ENCODE assay signal across 1 cellular context in the genomic region with DNA sequence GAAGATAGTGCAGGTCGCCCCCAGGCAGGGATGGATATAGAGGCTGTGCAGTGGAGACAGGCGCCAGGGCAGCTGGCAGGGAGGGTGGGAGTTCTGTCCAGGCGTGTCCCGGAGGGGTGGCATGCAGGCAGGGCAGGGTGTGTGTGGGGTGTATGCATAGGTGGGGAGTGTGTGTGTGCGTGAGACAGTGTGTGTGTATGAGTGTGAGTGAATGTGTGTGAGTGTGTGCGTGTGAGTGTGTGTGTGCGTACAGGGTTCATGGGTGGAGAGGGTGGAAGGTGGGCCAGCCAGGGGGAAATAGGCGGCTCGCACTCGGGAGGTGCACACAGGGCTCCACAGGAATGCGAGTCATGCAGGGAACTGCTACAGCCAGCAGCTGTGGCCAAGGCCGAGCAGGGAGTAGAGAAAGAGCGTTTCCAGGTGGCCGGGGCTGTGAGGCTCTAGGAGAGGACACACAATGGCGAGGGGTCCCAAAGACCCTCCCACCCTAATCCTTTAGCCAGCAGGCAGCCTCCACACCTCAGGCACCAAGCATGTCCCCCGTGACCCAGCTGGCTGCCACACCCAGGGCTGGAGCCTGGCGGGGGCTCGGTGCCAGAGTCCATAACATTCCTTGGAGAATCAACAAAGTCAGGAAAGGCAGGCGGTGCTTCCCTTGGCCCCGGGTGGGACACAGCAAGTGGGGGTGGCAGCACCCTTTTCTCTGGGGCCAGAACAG.
TF ChIP-seq lines count a peak whose summit lies in the region.

No MANE protein-coding gene starts in this region.

TF ChIP-seq in GM23338, 12 proteins besides CTCF, POLR2A, EP300 and RAD21 (continued from another document):
- TF ChIP-seq JUNB (IDR thresholded peaks at IDR 0.05; ENCODE audit: unreplicated experiment): no peak
- TF ChIP-seq, protein P1, sequence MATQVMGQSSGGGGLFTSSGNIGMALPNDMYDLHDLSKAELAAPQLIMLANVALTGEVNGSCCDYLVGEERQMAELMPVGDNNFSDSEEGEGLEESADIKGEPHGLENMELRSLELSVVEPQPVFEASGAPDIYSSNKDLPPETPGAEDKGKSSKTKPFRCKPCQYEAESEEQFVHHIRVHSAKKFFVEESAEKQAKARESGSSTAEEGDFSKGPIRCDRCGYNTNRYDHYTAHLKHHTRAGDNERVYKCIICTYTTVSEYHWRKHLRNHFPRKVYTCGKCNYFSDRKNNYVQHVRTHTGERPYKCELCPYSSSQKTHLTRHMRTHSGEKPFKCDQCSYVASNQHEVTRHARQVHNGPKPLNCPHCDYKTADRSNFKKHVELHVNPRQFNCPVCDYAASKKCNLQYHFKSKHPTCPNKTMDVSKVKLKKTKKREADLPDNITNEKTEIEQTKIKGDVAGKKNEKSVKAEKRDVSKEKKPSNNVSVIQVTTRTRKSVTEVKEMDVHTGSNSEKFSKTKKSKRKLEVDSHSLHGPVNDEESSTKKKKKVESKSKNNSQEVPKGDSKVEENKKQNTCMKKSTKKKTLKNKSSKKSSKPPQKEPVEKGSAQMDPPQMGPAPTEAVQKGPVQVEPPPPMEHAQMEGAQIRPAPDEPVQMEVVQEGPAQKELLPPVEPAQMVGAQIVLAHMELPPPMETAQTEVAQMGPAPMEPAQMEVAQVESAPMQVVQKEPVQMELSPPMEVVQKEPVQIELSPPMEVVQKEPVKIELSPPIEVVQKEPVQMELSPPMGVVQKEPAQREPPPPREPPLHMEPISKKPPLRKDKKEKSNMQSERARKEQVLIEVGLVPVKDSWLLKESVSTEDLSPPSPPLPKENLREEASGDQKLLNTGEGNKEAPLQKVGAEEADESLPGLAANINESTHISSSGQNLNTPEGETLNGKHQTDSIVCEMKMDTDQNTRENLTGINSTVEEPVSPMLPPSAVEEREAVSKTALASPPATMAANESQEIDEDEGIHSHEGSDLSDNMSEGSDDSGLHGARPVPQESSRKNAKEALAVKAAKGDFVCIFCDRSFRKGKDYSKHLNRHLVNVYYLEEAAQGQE (IDR thresholded peaks at IDR 0.05; ENCODE audit: unreplicated experiment): no peak
- no peak for TF ChIP-seq CREB1 (CRISPR knock-in tag; IDR thresholded peaks at IDR 0.05; ENCODE audit: low read depth)
- no peak for TF ChIP-seq ZNF114 (CRISPR knock-in tag; IDR thresholded peaks at IDR 0.05)
